In genomic region chr12:116977465-116978380, GRCh38 we compare ENCODE assay signal across 16 cellular contexts.
DNase-seq lines count a peak whose midpoint lies in the region; FAIRE-seq and TF ChIP-seq lines count a peak whose summit lies in the region.
"Had no signal": no experiment of that assay in that cellular context is flagged by ENCODE, and none has a peak within 500 bp of the region (broad histone marks: within the 10 kb centered on the region; RNA-seq: fewer than 3 reads in every experiment).

No MANE protein-coding gene starts in this region.

- FAIRE-seq in H54 (lab: Jason Lieb, UNC), result no peak
- FAIRE-seq: TTC549 had no signal

- DNase-seq in T47D (ENCODE audit: low read depth in 1 of 2, low spot score in 1 of 2), result peak; percentile 18 to 54
- DNase-seq in breast epithelium (ENCODE audit: low spot score in 2 of 2), result no peak
- peak; percentile 77 for DNase-seq in M059J (ENCODE audit: low read depth)
- DNase-seq in dedifferentiated amniotic fluid mesenchymal stem cell (ENCODE audit: extremely low spot score), result peak; percentile 30
- no peak for DNase-seq in H54 (ENCODE audit: insufficient read length, low spot score)
- no peak for DNase-seq in OCI-M2 (lab: John Stamatoyannopoulos, UW; ENCODE audit: unreplicated experiment)
- no peak for DNase-seq in activated CD4-positive, alpha-beta T cell treated with anti-CD3 and anti-CD28 coated beads, Interleukin-2, amount 50 U/mL, for 4 hours
- DNase-seq in NK-92 treated with Interleukin-12 subunit alpha and Interleukin-12 subunit beta, amount 100 ng/mL, for 24 hours (lab: John Stamatoyannopoulos, UW), result no peak
- DNase-seq: activated CD4-positive, alpha-beta T cell treated with anti-CD3 and anti-CD28 coated beads, Interleukin-2, amount 50 U/mL, for 48 hours; CD4-positive, CD25-positive, alpha-beta regulatory T cell; left ventricle myocardium superior; stimulated activated CD4-positive, alpha-beta T cell treated with anti-CD3 and anti-CD28 coated beads, Interleukin-2, amount 100 ng/mL, for 48 hours; upper lobe of left lung had no signal

- in situ Hi-C loops in T47D (cut with HindIII; ENCODE audit: low pct_unique_long_range_greater_than_20kb, low sequenced_read_pairs), result no loop called here

- intact Hi-C loops in breast epithelium (cut with DNase I; ENCODE audit: low total_unique reads), result no loop called here

- no peak overlapping the region for H3K27ac ChIP-seq in breast epithelium
- H3K27ac ChIP-seq: 22Rv1, right atrium auricular region, upper lobe of left lung had no signal

- no peak overlapping the region for H3K4me3 ChIP-seq in breast epithelium
- H3K4me3 ChIP-seq: right atrium auricular region, upper lobe of left lung had no signal

- H3K27me3 ChIP-seq in breast epithelium, result no peaks in the 10 kb centered on the region
- H3K27me3 ChIP-seq: right atrium auricular region, upper lobe of left lung had no signal

- H3K4me1 ChIP-seq in breast epithelium, result no peaks in the 10 kb centered on the region
- H3K4me1 ChIP-seq: right atrium auricular region had no signal

- no peak for TF ChIP-seq CTCF in breast epithelium (IDR thresholded peaks at IDR 0.05)

- H3K36me3 ChIP-seq in breast epithelium, result no peaks in the 10 kb centered on the region

- no peaks in the 10 kb centered on the region for H3K9me3 ChIP-seq in breast epithelium
- H3K9me3 ChIP-seq: right atrium auricular region, upper lobe of left lung had no signal

- TF ChIP-seq POLR2A in breast epithelium (IDR thresholded peaks at IDR 0.05) (no peak), H54 (IDR thresholded peaks at IDR 0.05; ENCODE audit: low read depth, low read length) (no peak)

Comparison
In these comparisons a context has a peak if more than half of its experiments do, and no peak if none do; other contexts are left out.
1. DNase-seq: peak in T47D (2 of 2), M059J (single experiment) and dedifferentiated amniotic fluid mesenchymal stem cell (single experiment); none in breast epithelium (0 of 2), H54 (single experiment), OCI-M2 (single experiment), activated CD4-positive, alpha-beta T cell treated with anti-CD3 and anti-CD28 coated beads, Interleukin-2, amount 50 U/mL, for 4 hours (0 of 2) and NK-92 treated with Interleukin-12 subunit alpha and Interleukin-12 subunit beta, amount 100 ng/mL, for 24 hours (single experiment).